11 cellular contexts compared by ENCODE assay signal in the genomic region with DNA sequence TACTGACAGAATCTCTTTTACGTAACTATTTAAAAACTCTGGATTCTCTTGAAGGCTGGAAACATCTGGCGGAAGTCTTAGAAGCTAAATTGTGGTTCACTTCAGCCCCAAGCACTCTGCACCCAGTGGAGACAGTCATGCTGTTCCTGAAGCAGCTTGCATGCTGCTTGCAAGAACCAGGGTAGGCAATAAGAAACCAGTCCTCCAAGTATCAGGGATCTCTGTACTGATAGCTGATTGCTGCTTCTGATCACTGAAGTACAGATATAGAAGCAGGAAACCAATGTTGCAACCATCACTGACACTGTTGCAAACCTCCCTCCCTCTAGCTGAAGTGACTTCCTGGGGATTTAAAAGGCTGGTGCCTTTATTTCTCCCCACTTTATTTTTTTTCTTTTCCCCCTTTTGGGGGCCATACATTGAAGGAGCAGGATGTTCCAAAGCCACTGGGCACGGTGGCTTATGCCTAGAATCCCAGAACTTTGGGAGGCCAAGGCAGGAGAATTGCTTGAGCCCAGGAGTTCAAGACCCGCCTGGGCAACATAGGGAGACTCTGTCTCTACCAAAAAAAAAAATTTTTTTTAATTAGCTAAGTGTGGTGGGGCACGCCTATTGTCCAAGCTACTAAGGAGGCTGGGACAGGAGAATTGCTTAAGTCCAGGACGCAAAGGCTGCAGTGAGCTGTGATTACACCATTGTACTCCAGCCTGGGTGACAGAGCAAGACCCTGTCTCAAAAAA. TPM values are rescaled to one million over a fixed set of nuclear protein-coding genes. Genes with fewer than 3 reads are reported as not detected.
DNase-seq lines count a peak whose midpoint lies in the region; ATAC-seq, FAIRE-seq and TF ChIP-seq lines count a peak whose summit lies in the region.
"Had no signal": no experiment of that assay in that cellular context is flagged by ENCODE, and none has a peak within 500 bp of the region (broad histone marks: within the 10 kb centered on the region; RNA-seq: fewer than 3 reads in every experiment).

No MANE protein-coding gene starts in this region.

- DNase-seq in GM12864 (ENCODE audit: low read depth) (peak; percentile 75), naive B cell (no peak), D721Med (ENCODE audit: insufficient read length, low spot score) (no peak), glomerular visceral epithelial cell (ENCODE audit: extremely low spot score) (no peak), A172 (ENCODE audit: low spot score) (no peak), ecto neural progenitor cell (ENCODE audit: low spot score) (no peak)
- DNase-seq: activated CD8-positive, alpha-beta memory T cell treated with anti-CD3 and anti-CD28 coated beads, Interleukin-2, amount 50 U/mL, for 48 hours; dorsolateral prefrontal cortex; right lobe of liver had no signal

- no peak overlapping the region for H3K4me3 ChIP-seq in GM12864 (ENCODE audit: low read depth, low read length)
- H3K4me3 ChIP-seq: dorsolateral prefrontal cortex, right lobe of liver had no signal

- H3K4me1 Mint-ChIP-seq in T-helper 1 cell treated with Interleukin-12 subunit alpha and Interleukin-12 subunit beta and Interleukin-4 antibody, amounts not matched to agents 30 μg/mL and 1 μg/mL, for 36 hours (ENCODE audit: low read depth) = peaks cover 23% of the 10 kb centered on the region
- H3K4me1 Mint-ChIP-seq in naive B cell = peaks cover 12 to 25% (median 18%) of the 10 kb centered on the region in 3 donors

- peaks cover 3% of the 10 kb centered on the region for H3K9me3 Mint-ChIP-seq in T-helper 1 cell treated with Interleukin-12 subunit alpha and Interleukin-12 subunit beta and Interleukin-4 antibody, amounts not matched to agents 30 μg/mL and 1 μg/mL, for 36 hours
- H3K9me3 Mint-ChIP-seq in naive B cell = peaks cover 0 to 8% (median 2%) of the 10 kb centered on the region in 7 donors

- no peaks in the 10 kb centered on the region for H3K27me3 Mint-ChIP-seq in T-helper 1 cell treated with Interleukin-12 subunit alpha and Interleukin-12 subunit beta and Interleukin-4 antibody, amounts not matched to agents 30 μg/mL and 1 μg/mL, for 36 hours (ENCODE audit: low read depth)
- no peaks in the 10 kb centered on the region for H3K27me3 Mint-ChIP-seq in naive B cell

- TF ChIP-seq CTCF in GM12864 (IDR thresholded peaks at IDR 0.05; ENCODE audit: low read depth, low read length, missing control alignments) (no peak), D721Med (IDR thresholded peaks at IDR 0.05; ENCODE audit: insufficient read depth, missing control alignments) (no peak)

- peak; percentile 64 for ATAC-seq in HG02678 (IDR thresholded peaks at IDR 0.05; ENCODE audit: unreplicated experiment)
- ATAC-seq in naive B cell (ENCODE audit: low read depth in 2 of 2) = peak; percentile 61 to 79

- FAIRE-seq in D721Med (lab: Jason Lieb, UNC) = no peak

- peak overlapping the region; percentile 36 for H3K4me3 Mint-ChIP-seq in T-helper 1 cell treated with Interleukin-12 subunit alpha and Interleukin-12 subunit beta and Interleukin-4 antibody, amounts not matched to agents 30 μg/mL and 1 μg/mL, for 36 hours
- peak overlapping the region in 2 of 8 donors; percentile 9 to 72 for H3K4me3 Mint-ChIP-seq in naive B cell

- peaks cover 14% of the 10 kb centered on the region for H3K36me3 Mint-ChIP-seq in T-helper 1 cell treated with Interleukin-12 subunit alpha and Interleukin-12 subunit beta and Interleukin-4 antibody, amounts not matched to agents 30 μg/mL and 1 μg/mL, for 36 hours (ENCODE audit: low read depth)
- H3K36me3 Mint-ChIP-seq in naive B cell = peaks cover 10 to 13% of the 10 kb centered on the region in 2 donors

- H3K27ac Mint-ChIP-seq in T-helper 1 cell treated with Interleukin-12 subunit alpha and Interleukin-12 subunit beta and Interleukin-4 antibody, amounts not matched to agents 30 μg/mL and 1 μg/mL, for 36 hours = peak overlapping the region; percentile 90
- H3K27ac Mint-ChIP-seq in naive B cell = peak overlapping the region in 2 of 6 donors; percentile 1 to 80

RNA-seq across cellular contexts. Expression of gene SPCS1, which starts 15.3 kb away (rescaled TPM):
- 100 to 1,000 TPM; 312 to 425 (median 327) TPM for polyA plus RNA-seq in naive B cell (ENCODE audit: low read depth in 6 of 6)
- total RNA-seq in A172 (2014; rRNA removed; shearing (Covaris generic)) = 192 and 194 TPM in 2 replicates

RNA-seq across cellular contexts. Expression of gene GLT8D1, which starts 15.6 kb away (rescaled TPM):
- polyA plus RNA-seq in naive B cell (ENCODE audit: low read depth in 6 of 6) = 10 to 100 TPM; 26.5 to 57.9 (median 41.4) TPM
- total RNA-seq in A172 (2014; rRNA removed; shearing (Covaris generic)) = 74.6 and 100 TPM in 2 replicates

RNA-seq across cellular contexts. Expression of gene GNL3, which starts 35.3 kb away (rescaled TPM):
- 10 to 100 TPM; 39.2 to 63.8 (median 58.2) TPM for polyA plus RNA-seq in naive B cell (ENCODE audit: low read depth in 6 of 6)
- 120 and 188 TPM in 2 replicates for total RNA-seq in A172 (2014; rRNA removed; shearing (Covaris generic))

RNA-seq across cellular contexts. Expression of gene PBRM1, which starts 35.5 kb away (rescaled TPM):
- 100 to 1,000 TPM in 3 of 6 donors, 10 to 100 TPM in 3; 88.7 to 133 (median 95.8) TPM for polyA plus RNA-seq in naive B cell (ENCODE audit: low read depth in 6 of 6)
- 47.6 and 53.4 TPM in 2 replicates for total RNA-seq in A172 (2014; rRNA removed; shearing (Covaris generic))

RNA-seq across cellular contexts. Expression of gene NEK4, which starts 49.6 kb away (rescaled TPM):
- 10 to 100 TPM in 4 of 6 donors, 1 to 10 TPM in 2; 8.9 to 24.8 (median 12.7) TPM for polyA plus RNA-seq in naive B cell (ENCODE audit: low read depth in 6 of 6)
- 14.1 and 24.7 TPM in 2 replicates for total RNA-seq in A172 (2014; rRNA removed; shearing (Covaris generic))
